In genomic region chr17:78889525-78889924, GRCh38 we compare ENCODE assay signal across 8 cellular contexts. TPM values are rescaled to one million over a fixed set of nuclear protein-coding genes. Genes with fewer than 3 reads are reported as not detected.
DNase-seq lines count a peak whose midpoint lies in the region; ATAC-seq and TF ChIP-seq lines count a peak whose summit lies in the region.

No MANE protein-coding gene starts in this region.

- H3K27me3 Mint-ChIP-seq in CD14-positive monocyte (ENCODE audit: low read depth in 3 of 3) = peaks cover 0 to 2% (median 0%) of the 10 kb centered on the region in 3 donors
- no peaks in the 10 kb centered on the region for H3K27me3 Mint-ChIP-seq in T-helper 2 cell treated with Interferon-gamma antibody and Interleukin-4, amounts not matched to agents 5 μg/mL and 100 μg/mL, for 36 hours (ENCODE audit: low read depth)
- H3K27me3 Mint-ChIP-seq in memory B cell = no peaks in the 10 kb centered on the region

- peaks cover 0 to 3% (median 0%) of the 10 kb centered on the region in 7 donors for H3K9me3 Mint-ChIP-seq in CD14-positive monocyte
- no peaks in the 10 kb centered on the region for H3K9me3 Mint-ChIP-seq in T-helper 2 cell treated with Interferon-gamma antibody and Interleukin-4, amounts not matched to agents 5 μg/mL and 100 μg/mL, for 36 hours
- no peaks in the 10 kb centered on the region for H3K9me3 Mint-ChIP-seq in memory B cell

- H3K4me3 Mint-ChIP-seq in CD14-positive monocyte (peak overlapping the region; percentile 54 to 71), memory B cell (peak overlapping the region; percentile 90)
- H3K4me3 Mint-ChIP-seq in T-helper 2 cell treated with Interferon-gamma antibody and Interleukin-4, amounts not matched to agents 5 μg/mL and 100 μg/mL, for 36 hours = peak overlapping the region; percentile 47

- TF ChIP-seq CTCF in CD14-positive monocyte (IDR thresholded peaks at IDR 0.05) = no peak

- DNase-seq in CD14-positive monocyte (ENCODE audit: low spot score) (peak; percentile 83), memory B cell (ENCODE audit: low spot score in 2 of 2) (peak; percentile 53 to 64), mesenteric fat pad (ENCODE audit: low spot score) (no peak), C1 segment of cervical spinal cord (lab: John Stamatoyannopoulos, UW) (no peak), GOT3 (lab: John Stamatoyannopoulos, UW) (no peak)
- DNase-seq in T-helper 2 cell treated with Interferon-gamma antibody and Interleukin-4, amounts not matched to agents 5 μg/mL and 100 μg/mL, for 36 hours (ENCODE audit: low spot score) = peak; percentile 27

- peak; percentile 43 for ATAC-seq in GM19351 (IDR thresholded peaks at IDR 0.05; ENCODE audit: unreplicated experiment)
- ATAC-seq in memory B cell (ENCODE audit: low read depth) = peak; percentile 80
- ATAC-seq in HG02938 (IDR thresholded peaks at IDR 0.05; ENCODE audit: unreplicated experiment) = no peak

- H3K36me3 Mint-ChIP-seq in CD14-positive monocyte (peaks cover 56 to 65% of the 10 kb centered on the region in 2 donors), memory B cell (peaks cover 9% of the 10 kb centered on the region)
- no peaks in the 10 kb centered on the region for H3K36me3 Mint-ChIP-seq in T-helper 2 cell treated with Interferon-gamma antibody and Interleukin-4, amounts not matched to agents 5 μg/mL and 100 μg/mL, for 36 hours (ENCODE audit: low read depth)

- H3K4me1 Mint-ChIP-seq in CD14-positive monocyte (peaks cover 94% of the 10 kb centered on the region), memory B cell (peaks cover 42% of the 10 kb centered on the region)
- H3K4me1 Mint-ChIP-seq in T-helper 2 cell treated with Interferon-gamma antibody and Interleukin-4, amounts not matched to agents 5 μg/mL and 100 μg/mL, for 36 hours (ENCODE audit: low read depth) = peaks cover 25% of the 10 kb centered on the region

- intact Hi-C loops in CD14-positive monocyte (cut with micrococcal nuclease) = no loop called here

- H3K27ac Mint-ChIP-seq in CD14-positive monocyte = peak overlapping the region; percentile 95 to 99 (median 98)
- H3K27ac Mint-ChIP-seq in T-helper 2 cell treated with Interferon-gamma antibody and Interleukin-4, amounts not matched to agents 5 μg/mL and 100 μg/mL, for 36 hours = peak overlapping the region; percentile 38
- peak overlapping the region; percentile 97 for H3K27ac Mint-ChIP-seq in memory B cell

RNA-seq across cellular contexts. Expression of gene CEP295NL, which starts 13.5 kb away (rescaled TPM):
- polyA plus RNA-seq in CD14-positive monocyte = under 1 TPM in 1 of 2 donors, not detected in 1; 0.38 TPM
- 6.5 TPM for total RNA-seq in mesenteric fat pad

RNA-seq across cellular contexts. Expression of gene TIMP2, which starts 35.7 kb away (rescaled TPM):
- 1 to 10 TPM; 4.5 to 6.4 TPM for polyA plus RNA-seq in CD14-positive monocyte
- 351 TPM for total RNA-seq in mesenteric fat pad

RNA-seq across cellular contexts. Expression of gene USP36, which starts 48.9 kb away (rescaled TPM):
- 1 to 10 TPM; 4.4 to 6.1 TPM for polyA plus RNA-seq in CD14-positive monocyte
- total RNA-seq in mesenteric fat pad = 93.9 TPM

Comparison
In these comparisons a context has a peak if more than half of its experiments do, and no peak if none do; other contexts are left out.
1. DNase-seq: peak in CD14-positive monocyte (single experiment), T-helper 2 cell treated with Interferon-gamma antibody and Interleukin-4, amounts not matched to agents 5 μg/mL and 100 μg/mL, for 36 hours (single experiment) and memory B cell (2 of 2); none in mesenteric fat pad (single experiment), C1 segment of cervical spinal cord (0 of 14) and GOT3 (single experiment).
2. H3K27ac Mint-ChIP-seq: peak in every context shown above with its lines; median percentile 98 in CD14-positive monocyte; 97 in memory B cell; 38 in T-helper 2 cell treated with Interferon-gamma antibody and Interleukin-4, amounts not matched to agents 5 μg/mL and 100 μg/mL, for 36 hours.
3. Peak in every context shown above with its lines, with median percentiles within 50 percentile points of each other: H3K4me3 Mint-ChIP-seq.